10 cellular contexts compared by ENCODE assay signal in the genomic region with DNA sequence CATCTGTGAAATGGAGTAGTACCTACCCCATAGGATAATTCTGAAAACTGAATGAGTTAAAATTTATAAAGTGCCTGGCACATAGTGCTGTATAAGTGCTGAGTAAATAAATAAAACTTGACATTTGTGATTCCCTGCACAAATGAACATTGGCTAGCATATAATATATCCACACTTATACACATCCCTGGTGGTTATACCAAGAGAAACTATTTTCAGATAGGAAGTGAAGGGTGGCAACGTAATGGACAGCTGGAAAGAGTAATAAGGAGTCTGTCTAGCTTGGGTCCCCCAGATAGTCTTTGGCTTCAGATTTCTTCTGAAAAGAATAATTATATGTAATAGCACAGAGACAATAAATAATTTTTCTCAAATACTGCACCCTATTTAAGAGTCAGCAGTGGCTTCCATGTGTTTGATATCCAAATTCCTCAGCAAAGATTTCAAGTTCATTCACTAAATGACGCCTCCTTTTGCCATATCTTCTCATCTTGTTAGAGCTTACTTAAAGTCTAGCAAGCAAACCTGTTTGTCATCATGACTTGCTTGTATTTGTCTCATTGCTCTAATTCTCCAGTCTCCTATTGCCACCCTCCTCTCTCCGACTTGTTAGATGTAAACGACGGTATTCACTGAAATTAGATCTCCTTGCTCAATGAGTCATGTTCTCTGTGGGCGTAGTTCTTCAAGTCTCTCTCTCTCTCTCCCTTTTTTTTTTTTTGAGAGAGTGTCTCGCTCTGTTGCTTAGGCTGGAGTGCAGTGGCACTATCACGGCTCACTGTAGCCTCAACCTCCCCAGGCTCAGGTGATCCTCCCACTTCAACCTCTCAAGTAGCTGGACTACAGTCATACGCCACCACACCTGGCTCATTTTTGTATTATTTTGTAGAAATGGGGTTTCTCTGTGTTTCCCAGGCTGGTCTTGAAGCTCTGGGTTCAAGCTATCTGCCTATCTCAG. TPM values are rescaled to one million over a fixed set of nuclear protein-coding genes. Genes with fewer than 3 reads are reported as not detected.
DNase-seq lines count a peak whose midpoint lies in the region; ATAC-seq, FAIRE-seq and TF ChIP-seq lines count a peak whose summit lies in the region.
"Had no signal": no experiment of that assay in that cellular context is flagged by ENCODE, and none has a peak within 500 bp of the region (broad histone marks: within the 10 kb centered on the region; RNA-seq: fewer than 3 reads in every experiment).

No MANE protein-coding gene starts in this region.

- DNase-seq in HT-29 (ENCODE audit: low spot score), result peak; percentile 82
- DNase-seq in activated T-helper 1 cell treated with anti-CD3 and anti-CD28 coated beads, Interleukin-12 subunit alpha, Interleukin-12 subunit beta, Interleukin-2, Interleukin-4 antibody, amounts not matched to agents 30 ng/mL and 10 ng/mL and 1 ng/mL, durations not matched to agents 14 hours and 24 hours and 36 hours (ENCODE audit: low spot score), result no peak
- DNase-seq in left lung, result no peak
- DNase-seq in NCI-H2227 (lab: John Stamatoyannopoulos, UW; ENCODE audit: unreplicated experiment), result no peak
- no peak for DNase-seq in left ventricle myocardium inferior
- DNase-seq in D721Med (ENCODE audit: insufficient read length, low spot score), result no peak
- DNase-seq: body of pancreas, NCI-H2081 treated with DMSO at 0.1 percent for 48 hours had no signal

- H3K4me3 Mint-ChIP-seq in activated T-helper 1 cell treated with anti-CD3 and anti-CD28 coated beads, Interleukin-12 subunit alpha, Interleukin-12 subunit beta, Interleukin-2, Interleukin-4 antibody, amounts not matched to agents 30 ng/mL and 10 ng/mL and 1 ng/mL, durations not matched to agents 14 hours and 24 hours and 36 hours, result no peak overlapping the region

- peaks cover 69% of the 10 kb centered on the region for H3K4me1 Mint-ChIP-seq in activated T-helper 1 cell treated with anti-CD3 and anti-CD28 coated beads, Interleukin-12 subunit alpha, Interleukin-12 subunit beta, Interleukin-2, Interleukin-4 antibody, amounts not matched to agents 30 ng/mL and 10 ng/mL and 1 ng/mL, durations not matched to agents 14 hours and 24 hours and 36 hours (ENCODE audit: low read depth)

- no peaks in the 10 kb centered on the region for H3K27me3 Mint-ChIP-seq in activated T-helper 1 cell treated with anti-CD3 and anti-CD28 coated beads, Interleukin-12 subunit alpha, Interleukin-12 subunit beta, Interleukin-2, Interleukin-4 antibody, amounts not matched to agents 30 ng/mL and 10 ng/mL and 1 ng/mL, durations not matched to agents 14 hours and 24 hours and 36 hours (ENCODE audit: insufficient read depth)

- peaks cover 0 to 4% of the 10 kb centered on the region in 2 donors for H3K36me3 ChIP-seq in left lung
- H3K36me3 ChIP-seq in left ventricle myocardium inferior, result peaks cover 6% of the 10 kb centered on the region

- H3K27me3 ChIP-seq in left lung, result no peaks in the 10 kb centered on the region
- no peaks in the 10 kb centered on the region for H3K27me3 ChIP-seq in left ventricle myocardium inferior (ENCODE audit: low read depth)
- H3K27me3 ChIP-seq: body of pancreas had no signal

- H3K27ac ChIP-seq in C4-2B (peak overlapping the region; percentile 15; the same call in 1 of the 2 replicates), left lung (no peak overlapping the region), left ventricle myocardium inferior (replicated peaks) (no peak overlapping the region)
- H3K27ac ChIP-seq: body of pancreas had no signal

- peaks cover 37% of the 10 kb centered on the region for H3K36me3 Mint-ChIP-seq in activated T-helper 1 cell treated with anti-CD3 and anti-CD28 coated beads, Interleukin-12 subunit alpha, Interleukin-12 subunit beta, Interleukin-2, Interleukin-4 antibody, amounts not matched to agents 30 ng/mL and 10 ng/mL and 1 ng/mL, durations not matched to agents 14 hours and 24 hours and 36 hours (ENCODE audit: low read depth)

- H3K4me3 ChIP-seq in left lung (no peak overlapping the region), left ventricle myocardium inferior (no peak overlapping the region)
- H3K4me3 ChIP-seq: body of pancreas had no signal

- TF ChIP-seq CTCF in C4-2B (conservative IDR thresholded peaks at IDR 0.05), result no peak
- no peak for TF ChIP-seq CTCF in left lung (IDR thresholded peaks at IDR 0.05)
- TF ChIP-seq CTCF in left ventricle myocardium inferior (IDR thresholded peaks at IDR 0.05; ENCODE audit: borderline replicate concordance), result no peak
- TF ChIP-seq CTCF in D721Med (IDR thresholded peaks at IDR 0.05; ENCODE audit: insufficient read depth, missing control alignments), result no peak

- no peak for FAIRE-seq in D721Med (lab: Jason Lieb, UNC)

- intact Hi-C loops in activated T-helper 1 cell treated with anti-CD3 and anti-CD28 coated beads, Interleukin-12 subunit alpha, Interleukin-12 subunit beta, Interleukin-2, Interleukin-4 antibody, amounts not matched to agents 30 ng/mL and 10 ng/mL and 1 ng/mL, durations not matched to agents 14 hours and 24 hours and 36 hours (cut with micrococcal nuclease), result loop anchor here (1.0 kb wide), 1 partner anchor 8 kb away; no protein-coding TSS in a partner anchor
- intact Hi-C loops in left lung (cut with DNase I), result no loop called here
- intact Hi-C loops in left ventricle myocardium inferior (cut with micrococcal nuclease), result no loop called here

- H3K4me1 ChIP-seq in left lung (no peaks in the 10 kb centered on the region), left ventricle myocardium inferior (no peaks in the 10 kb centered on the region)

- H3K27ac Mint-ChIP-seq in activated T-helper 1 cell treated with anti-CD3 and anti-CD28 coated beads, Interleukin-12 subunit alpha, Interleukin-12 subunit beta, Interleukin-2, Interleukin-4 antibody, amounts not matched to agents 30 ng/mL and 10 ng/mL and 1 ng/mL, durations not matched to agents 14 hours and 24 hours and 36 hours, result peak overlapping the region; percentile 1

- no peaks in the 10 kb centered on the region for H3K9me3 ChIP-seq in left lung
- no peaks in the 10 kb centered on the region for H3K9me3 ChIP-seq in left ventricle myocardium inferior (replicated peaks)
- H3K9me3 ChIP-seq: body of pancreas had no signal

- ATAC-seq in left lung (peak; percentile 22), GM18858 (IDR thresholded peaks at IDR 0.05; ENCODE audit: unreplicated experiment) (no peak)
- ATAC-seq: body of pancreas had no signal

- no peaks in the 10 kb centered on the region for H3K9me3 Mint-ChIP-seq in activated T-helper 1 cell treated with anti-CD3 and anti-CD28 coated beads, Interleukin-12 subunit alpha, Interleukin-12 subunit beta, Interleukin-2, Interleukin-4 antibody, amounts not matched to agents 30 ng/mL and 10 ng/mL and 1 ng/mL, durations not matched to agents 14 hours and 24 hours and 36 hours

RNA-seq across cellular contexts. Expression of a gene that starts 8.7 kb away (rescaled TPM):
- 0.16 and 0.28 TPM in 2 replicates for total RNA-seq in HT-29 (2014; rRNA removed; shearing (Covaris generic))
- 2.3 and 2.9 TPM in 2 replicates for total RNA-seq in activated T-helper 1 cell treated with anti-CD3 and anti-CD28 coated beads, Interleukin-12 subunit alpha, Interleukin-12 subunit beta, Interleukin-2, Interleukin-4 antibody, amounts not matched to agents 30 ng/mL and 10 ng/mL and 1 ng/mL, durations not matched to agents 14 hours and 24 hours and 36 hours
- total RNA-seq in left lung (under 1 TPM; 0.08 to 0.12 TPM), left ventricle myocardium inferior (not detected)
- total RNA-seq: body of pancreas had no signal

RNA-seq across cellular contexts. Expression of a gene that starts 9.4 kb away (rescaled TPM):
- total RNA-seq in HT-29 (2014; rRNA removed; shearing (Covaris generic)), result 23.6 and 32.9 TPM in 2 replicates
- 66.6 and 68.2 TPM in 2 replicates for total RNA-seq in activated T-helper 1 cell treated with anti-CD3 and anti-CD28 coated beads, Interleukin-12 subunit alpha, Interleukin-12 subunit beta, Interleukin-2, Interleukin-4 antibody, amounts not matched to agents 30 ng/mL and 10 ng/mL and 1 ng/mL, durations not matched to agents 14 hours and 24 hours and 36 hours
- total RNA-seq in left lung (10 to 100 TPM; 18.4 to 34.4 TPM), left ventricle myocardium inferior (10.8 TPM)

RNA-seq across cellular contexts. Expression of a gene that starts 46.4 kb away (rescaled TPM):
- total RNA-seq in HT-29 (2014; rRNA removed; shearing (Covaris generic)), result not detected in 2 replicates
- not detected in 2 replicates for total RNA-seq in activated T-helper 1 cell treated with anti-CD3 and anti-CD28 coated beads, Interleukin-12 subunit alpha, Interleukin-12 subunit beta, Interleukin-2, Interleukin-4 antibody, amounts not matched to agents 30 ng/mL and 10 ng/mL and 1 ng/mL, durations not matched to agents 14 hours and 24 hours and 36 hours
- total RNA-seq in left lung, result 1 to 10 TPM in 1 of 2 donors, not detected in 1; 1.8 TPM
- not detected for total RNA-seq in left ventricle myocardium inferior
- total RNA-seq: body of pancreas had no signal
